ENCODE assay signal across 18 cellular contexts in genomic region chr12:19965196-19966038, GRCh38.
"Had no signal": no experiment of that assay in that cellular context is flagged by ENCODE, and none has a peak within 500 bp of the region (broad histone marks: within the 10 kb centered on the region; RNA-seq: fewer than 3 reads in every experiment).

No MANE protein-coding gene starts in this region.

- H3K36me3 Mint-ChIP-seq: natural killer cell treated with Interleukin-12 subunit alpha and Interleukin-12 subunit beta and Interleukin-15 and Interleukin-18, amount 100 ng/mL, for 72 hours had no signal

- DNase-seq: activated CD4-positive, alpha-beta T cell treated with anti-CD3 and anti-CD28 coated beads for 48 hours; activated naive CD4-positive, alpha-beta T cell treated with anti-CD3 and anti-CD28 coated beads for 36 hours; activated T-cell treated with anti-CD3 and anti-CD28 coated beads for 4 hours; body of pancreas; effector memory CD4-positive, alpha-beta T cell; hippocampal formation; lower lobe of right lung; mucosa of descending colon; psoas muscle; sigmoid colon; stimulated activated CD4-positive, alpha-beta T cell treated with anti-CD3 and anti-CD28 coated beads, Interleukin-12 subunit alpha, Interleukin-12 subunit beta, amount 100 ng/mL, for 4 hours; stimulated activated naive CD4-positive, alpha-beta T cell; T-helper 9 cell; upper lobe of right lung; WERI-Rb-1 had no signal

- H3K4me1 Mint-ChIP-seq: activated T-helper 17 cell treated with anti-CD3 and anti-CD28 coated beads, Interleukin-2, amount 50 U/mL, for 72 hours; central memory CD8-positive, alpha-beta T cell had no signal

- H3K4me3 ChIP-seq: body of pancreas, lower lobe of right lung, mucosa of descending colon, psoas muscle, sigmoid colon, upper lobe of right lung had no signal

- H3K9me3 Mint-ChIP-seq: activated naive CD4-positive, alpha-beta T cell treated with anti-CD3 and anti-CD28 coated beads for 36 hours; activated T-helper 17 cell treated with anti-CD3 and anti-CD28 coated beads, Interleukin-2, amount 50 U/mL, for 72 hours; central memory CD8-positive, alpha-beta T cell had no signal

- H3K27ac ChIP-seq: lower lobe of right lung, psoas muscle, upper lobe of right lung, WERI-Rb-1 had no signal

- H3K27me3 Mint-ChIP-seq: activated T-helper 17 cell treated with anti-CD3 and anti-CD28 coated beads, Interleukin-2, amount 50 U/mL, for 72 hours; central memory CD8-positive, alpha-beta T cell; natural killer cell treated with Interleukin-12 subunit alpha and Interleukin-12 subunit beta and Interleukin-15 and Interleukin-18, amount 100 ng/mL, for 72 hours had no signal

- ATAC-seq: activated T-helper 17 cell treated with anti-CD3 and anti-CD28 coated beads, Interleukin-2, amount 50 U/mL, for 72 hours; body of pancreas; lower lobe of right lung; mucosa of descending colon; natural killer cell treated with Interleukin-12 subunit alpha and Interleukin-12 subunit beta and Interleukin-15 and Interleukin-18, amount 100 ng/mL, for 72 hours; psoas muscle; upper lobe of right lung had no signal

- H3K27me3 ChIP-seq: body of pancreas, sigmoid colon, upper lobe of right lung had no signal

- H3K4me3 Mint-ChIP-seq: activated naive CD4-positive, alpha-beta T cell treated with anti-CD3 and anti-CD28 coated beads for 36 hours; activated T-helper 17 cell treated with anti-CD3 and anti-CD28 coated beads, Interleukin-2, amount 50 U/mL, for 72 hours; central memory CD8-positive, alpha-beta T cell; natural killer cell treated with Interleukin-12 subunit alpha and Interleukin-12 subunit beta and Interleukin-15 and Interleukin-18, amount 100 ng/mL, for 72 hours had no signal

- H3K9me3 ChIP-seq: body of pancreas, lower lobe of right lung, mucosa of descending colon, psoas muscle, sigmoid colon, upper lobe of right lung had no signal

- H3K4me1 ChIP-seq: lower lobe of right lung, psoas muscle had no signal

- H3K36me3 ChIP-seq: lower lobe of right lung, sigmoid colon, upper lobe of right lung, WERI-Rb-1 had no signal

- H3K27ac Mint-ChIP-seq: activated naive CD4-positive, alpha-beta T cell treated with anti-CD3 and anti-CD28 coated beads for 36 hours; activated T-helper 17 cell treated with anti-CD3 and anti-CD28 coated beads, Interleukin-2, amount 50 U/mL, for 72 hours; natural killer cell treated with Interleukin-12 subunit alpha and Interleukin-12 subunit beta and Interleukin-15 and Interleukin-18, amount 100 ng/mL, for 72 hours had no signal
